Comparison of ENCODE assay signal across 8 cellular contexts in the genomic region with DNA sequence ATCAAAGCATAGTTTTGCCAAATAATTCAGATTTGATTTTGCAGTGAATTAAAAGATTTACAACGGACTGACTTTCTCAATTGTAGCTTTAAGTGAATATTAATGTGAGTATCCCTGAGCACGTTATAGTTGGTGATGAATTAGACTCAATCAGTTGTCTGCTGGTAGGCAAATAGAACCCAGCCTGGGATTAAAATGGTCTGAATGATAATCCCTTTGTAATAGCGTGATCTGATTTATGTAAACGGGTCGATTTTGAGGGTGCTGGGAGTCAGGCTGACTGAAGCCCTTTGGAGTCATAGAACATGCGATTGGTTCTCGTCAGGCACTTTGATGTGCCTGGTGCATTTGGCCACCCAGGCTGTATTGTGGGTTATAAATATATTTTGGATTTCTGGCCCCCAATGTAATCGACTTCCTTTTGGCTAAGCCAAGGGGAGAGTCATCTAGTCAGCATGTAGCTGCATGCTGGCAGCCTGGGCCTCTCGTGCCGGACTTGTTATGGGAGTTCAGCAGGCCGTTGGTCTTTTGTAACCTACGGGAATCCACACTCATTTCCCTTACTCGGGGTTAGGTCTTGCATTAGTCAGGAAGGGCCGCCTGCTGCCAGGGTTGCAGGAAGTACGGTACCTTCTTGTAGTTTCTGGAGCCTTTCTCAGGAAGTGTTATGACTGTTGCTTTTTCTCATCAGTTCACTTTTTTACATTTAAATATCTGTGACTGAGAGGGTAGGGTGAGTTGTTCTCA. TPM values are rescaled to one million over a fixed set of nuclear protein-coding genes. Genes with fewer than 3 reads are reported as not detected.
DNase-seq lines count a peak whose midpoint lies in the region; ATAC-seq and TF ChIP-seq lines count a peak whose summit lies in the region.

No MANE protein-coding gene starts in this region.

- no peak for TF ChIP-seq POLR2A in ovary (IDR thresholded peaks at IDR 0.05)

- ATAC-seq in activated CD8-positive, alpha-beta T cell treated with anti-CD3 and anti-CD28 coated beads, Interleukin-2, amount 10 ng/mL, durations not matched to agents 7 days and 5 days, result peak; percentile 13
- ATAC-seq in GM21381 (IDR thresholded peaks at IDR 0.05; ENCODE audit: unreplicated experiment) (no peak), GM19455 (IDR thresholded peaks at IDR 0.05; ENCODE audit: unreplicated experiment) (no peak)

- intact Hi-C loops in ovary (cut with DNase I), result loop anchor here in 1 of 4 donors (5.0 kb wide), 1 partner anchor 33 kb away; no protein-coding TSS in a partner anchor

- H3K9me3 ChIP-seq in fibroblast of lung (ENCODE audit: control insufficient read depth, insufficient read depth, low read depth, low read length), result no peaks in the 10 kb centered on the region
- no peaks in the 10 kb centered on the region for H3K9me3 ChIP-seq in ovary

- H4K20me1 ChIP-seq in fibroblast of lung (ENCODE audit: control insufficient read depth, extremely low read depth, insufficient read depth, low read length), result no peaks in the 10 kb centered on the region

- H2AFZ ChIP-seq in fibroblast of lung (ENCODE audit: low read length), result no peak overlapping the region

- peak; percentile 76 for TF ChIP-seq EP300 in ovary (IDR thresholded peaks at IDR 0.05)

- H3K4me2 ChIP-seq in fibroblast of lung (ENCODE audit: extremely low read depth, insufficient read depth, low read length), result peak overlapping the region; percentile 9

- POLR2A ChIA-PET in activated CD8-positive, alpha-beta T cell treated with anti-CD3 and anti-CD28 coated beads, Interleukin-2, amount 10 ng/mL, durations not matched to agents 7 days and 5 days (lab: Charles Lee), result interaction anchor here (1.6 kb wide), 1 partner anchor 28 kb away, joined by 4 read pairs; no protein-coding TSS in a partner anchor

- CTCF ChIA-PET in activated CD8-positive, alpha-beta T cell treated with anti-CD3 and anti-CD28 coated beads, Interleukin-2, amount 10 ng/mL, durations not matched to agents 7 days and 5 days (lab: Charles Lee), result interaction anchor here (0.6 to 2.6 kb wide), 8 partner anchors 8 to 324 kb away, joined by 3 to 19 read pairs (median 3); no protein-coding TSS in a partner anchor

- 46 to 54% (median 48%) methylated on average over 15 of the region's 15 CpGs for WGBS in ovary, 3 donors

- DNase-seq in ELR (ENCODE audit: low read depth), result peak; percentile 100
- peak; percentile 97 for DNase-seq in HS-5 (ENCODE audit: low read depth)
- peak; percentile 52 for DNase-seq in activated CD8-positive, alpha-beta T cell treated with anti-CD3 and anti-CD28 coated beads, Interleukin-2, amount 10 ng/mL, durations not matched to agents 7 days and 5 days
- peak; percentile 99 to 100 for DNase-seq in fibroblast of lung (ENCODE audit: low read depth in 2 of 2)
- peak in 3 of 5 donors; percentile 47 to 67 (median 65) for DNase-seq in ovary
- no peak for DNase-seq in inferior parietal cortex (ENCODE audit: extremely low spot score)

- peak overlapping the region in 1 of 4 experiments; percentile 20 for H3K4me3 ChIP-seq in fibroblast of lung (replicated peaks in 1 of 4; ENCODE audit: control extremely low read depth in 1 of 4, insufficient read depth in 1 of 4, low read depth in 3 of 4, low read length in 4 of 4)
- H3K4me3 ChIP-seq in ovary, result no peak overlapping the region

- H3K27ac ChIP-seq in fibroblast of lung (ENCODE audit: insufficient read depth, low read length), result peak overlapping the region; percentile 91
- H3K27ac ChIP-seq in ovary, result peak overlapping the region in 1 of 2 donors; percentile 25

- peaks cover 88% of the 10 kb centered on the region for H3K4me1 Mint-ChIP-seq in activated CD8-positive, alpha-beta T cell treated with anti-CD3 and anti-CD28 coated beads, Interleukin-2, amount 10 ng/mL, durations not matched to agents 7 days and 5 days (ENCODE audit: low read depth)

- peaks cover 62% of the 10 kb centered on the region for H3K36me3 Mint-ChIP-seq in activated CD8-positive, alpha-beta T cell treated with anti-CD3 and anti-CD28 coated beads, Interleukin-2, amount 10 ng/mL, durations not matched to agents 7 days and 5 days (ENCODE audit: low read depth)

- peak overlapping the region; percentile 17 for H3K9ac ChIP-seq in fibroblast of lung (ENCODE audit: insufficient read depth, low read length)

- H3K4me3 Mint-ChIP-seq in activated CD8-positive, alpha-beta T cell treated with anti-CD3 and anti-CD28 coated beads, Interleukin-2, amount 10 ng/mL, durations not matched to agents 7 days and 5 days, result peak overlapping the region; percentile 63

- H3K4me1 ChIP-seq in fibroblast of lung (ENCODE audit: control insufficient read depth, extremely low read depth, insufficient read depth, low read length), result peaks cover 45% of the 10 kb centered on the region
- H3K4me1 ChIP-seq in ovary (ENCODE audit: insufficient read depth), result peaks cover 5% of the 10 kb centered on the region

- no peaks in the 10 kb centered on the region for H3K27me3 Mint-ChIP-seq in activated CD8-positive, alpha-beta T cell treated with anti-CD3 and anti-CD28 coated beads, Interleukin-2, amount 10 ng/mL, durations not matched to agents 7 days and 5 days (ENCODE audit: low read depth)

- H3K27ac Mint-ChIP-seq in activated CD8-positive, alpha-beta T cell treated with anti-CD3 and anti-CD28 coated beads, Interleukin-2, amount 10 ng/mL, durations not matched to agents 7 days and 5 days, result peak overlapping the region; percentile 88

- peaks cover 2% of the 10 kb centered on the region for H3K36me3 ChIP-seq in fibroblast of lung (ENCODE audit: control insufficient read depth, insufficient read depth, low read length)
- H3K36me3 ChIP-seq in ovary, result no peaks in the 10 kb centered on the region

- H3K9me3 Mint-ChIP-seq in activated CD8-positive, alpha-beta T cell treated with anti-CD3 and anti-CD28 coated beads, Interleukin-2, amount 10 ng/mL, durations not matched to agents 7 days and 5 days (ENCODE audit: insufficient read depth), result no peaks in the 10 kb centered on the region

- TF ChIP-seq CTCF in fibroblast of lung (conservative IDR thresholded peaks at IDR 0.05 in 1 of 2, IDR thresholded peaks at IDR 0.05 in 1 of 2; ENCODE audit: low read depth in 1 of 2, low read length in 2 of 2) (no peak), ovary (IDR thresholded peaks at IDR 0.05) (no peak)

- H3K27me3 ChIP-seq in fibroblast of lung (ENCODE audit: control insufficient read depth, insufficient read depth, low read length) (no peaks in the 10 kb centered on the region), ovary (no peaks in the 10 kb centered on the region)

- H3K79me2 ChIP-seq in fibroblast of lung (ENCODE audit: control insufficient read depth, insufficient read depth, low read length), result peaks cover 88% of the 10 kb centered on the region

RNA-seq across cellular contexts. Expression of gene PGS1, which starts 5.4 kb away (rescaled TPM):
- 10 to 100 TPM; 46.5 to 51.0 TPM for total RNA-seq in activated CD8-positive, alpha-beta T cell treated with anti-CD3 and anti-CD28 coated beads, Interleukin-2, amount 10 ng/mL, durations not matched to agents 7 days and 5 days
- total RNA-seq in fibroblast of lung, result 29.8 and 34.5 TPM in 2 replicates
- 21.7 and 22.4 TPM in 2 replicates for polyA plus RNA-seq in fibroblast of lung
- polyA plus RNA-seq in fibroblast of lung (2012), result 16.6 and 21.3 TPM in 2 replicates
- 27.9 and 37.7 TPM in 2 replicates for polyA minus RNA-seq in fibroblast of lung (ENCODE audit: low replicate concordance)
- 10 to 100 TPM; 27.2 to 50.2 (median 37.6) TPM for total RNA-seq in ovary
- polyA plus RNA-seq in ovary, result 10 to 100 TPM; 13.5 to 28.7 TPM

RNA-seq across cellular contexts. Expression of gene SOCS3, which starts 24.0 kb away (rescaled TPM):
- 1 to 10 TPM; 9.1 TPM for total RNA-seq in activated CD8-positive, alpha-beta T cell treated with anti-CD3 and anti-CD28 coated beads, Interleukin-2, amount 10 ng/mL, durations not matched to agents 7 days and 5 days
- total RNA-seq in fibroblast of lung (163 and 185 TPM in 2 replicates), ovary (100 to 1,000 TPM in 2 of 7 donors, 10 to 100 TPM in 5; 14.4 to 284 (median 56.5) TPM)
- polyA plus RNA-seq in fibroblast of lung (52.6 and 87.8 TPM in 2 replicates), ovary (10 to 100 TPM; 21.9 to 69.5 TPM)
- polyA plus RNA-seq in fibroblast of lung (2012), result 59.6 and 94.1 TPM in 2 replicates
- polyA minus RNA-seq in fibroblast of lung (ENCODE audit: low replicate concordance), result 48.9 and 50.2 TPM in 2 replicates
